33 cellular contexts compared by ENCODE assay signal in the genomic region with DNA sequence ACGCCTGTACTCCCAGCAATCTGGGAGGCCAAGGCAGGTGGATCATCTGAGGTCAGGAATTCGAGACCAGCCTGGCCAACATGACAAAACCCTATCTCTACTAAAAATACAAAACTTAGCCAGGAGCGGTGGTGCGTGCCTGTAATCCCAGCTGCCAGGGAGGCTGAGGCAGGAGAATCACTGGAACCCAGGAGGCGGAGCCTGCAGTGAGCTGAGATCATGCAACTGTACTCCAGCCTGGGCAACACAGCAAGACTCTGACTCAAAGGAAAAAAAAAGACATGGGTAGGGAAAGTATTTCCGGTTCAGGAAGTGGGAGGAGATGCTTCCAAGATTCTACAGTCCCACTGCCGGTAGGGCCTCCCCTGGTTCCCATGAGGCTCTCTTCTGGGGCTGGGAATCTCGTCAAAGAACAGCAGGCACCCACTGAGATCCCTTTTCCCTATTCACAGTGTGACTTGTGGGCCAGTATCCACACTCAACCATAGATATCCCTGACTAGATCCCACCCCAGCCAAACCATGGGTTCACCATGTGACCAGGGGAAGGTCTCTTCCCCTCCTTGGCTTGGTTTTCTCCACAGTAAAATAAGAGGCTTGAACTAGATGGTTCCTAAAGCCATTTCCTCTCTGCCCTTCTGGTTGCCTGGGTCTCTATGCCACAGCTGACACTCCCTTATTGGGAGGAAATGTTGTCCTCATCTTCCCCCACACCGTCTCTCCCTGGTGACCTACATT.
"Had no signal": no experiment of that assay in that cellular context is flagged by ENCODE, and none has a peak within 500 bp of the region (broad histone marks: within the 10 kb centered on the region; RNA-seq: fewer than 3 reads in every experiment).

No MANE protein-coding gene starts in this region.

- H3K9me3 ChIP-seq: MG63 had no signal

- H3K27ac Mint-ChIP-seq: activated CD4-positive, alpha-beta T cell treated with anti-CD3 and anti-CD28 coated beads for 36 hours; activated CD4-positive, alpha-beta T cell treated with anti-CD3 and anti-CD28 coated beads, Interleukin-2, amount 10 ng/mL, durations not matched to agents 7 days and 5 days; activated CD8-positive, alpha-beta T cell treated with anti-CD3 and anti-CD28 coated beads, Interleukin-2, amount 10 ng/mL, durations not matched to agents 7 days and 5 days; activated naive CD4-positive, alpha-beta T cell treated with anti-CD3 and anti-CD28 coated beads for 36 hours; activated naive CD8-positive, alpha-beta T cell; activated naive CD8-positive, alpha-beta T cell treated with anti-CD3 and anti-CD28 coated beads, Interleukin-2, amount 50 U/mL, for 24 hours; activated T-cell treated with anti-CD3 and anti-CD28 coated beads, Interleukin-2, amount 50 U/mL, for 24 hours; activated T-helper 2 cell treated with anti-CD3 and anti-CD28 coated beads, Interferon-gamma antibody, Interleukin-2, Interleukin-4, amounts not matched to agents 10 μg/mL and 5 μg/mL and 100 μg/mL, durations not matched to agents 14 hours and 24 hours and 36 hours had no signal

- H3K4me1 Mint-ChIP-seq: activated CD4-positive, alpha-beta T cell treated with anti-CD3 and anti-CD28 coated beads for 36 hours; activated CD4-positive, alpha-beta T cell treated with anti-CD3 and anti-CD28 coated beads, Interleukin-2, amount 10 ng/mL, durations not matched to agents 7 days and 5 days; activated naive CD8-positive, alpha-beta T cell treated with anti-CD3 and anti-CD28 coated beads, Interleukin-2, amount 50 U/mL, for 24 hours had no signal

- H3K36me3 Mint-ChIP-seq: activated naive CD8-positive, alpha-beta T cell; brain had no signal

- H3K9me3 Mint-ChIP-seq: activated CD4-positive, alpha-beta T cell treated with anti-CD3 and anti-CD28 coated beads, Interleukin-2, amount 10 ng/mL, durations not matched to agents 7 days and 5 days; activated naive CD4-positive, alpha-beta T cell treated with anti-CD3 and anti-CD28 coated beads for 36 hours; activated naive CD8-positive, alpha-beta T cell treated with anti-CD3 and anti-CD28 coated beads, Interleukin-2, amount 50 U/mL, for 24 hours; activated T-cell treated with anti-CD3 and anti-CD28 coated beads, Interleukin-2, amount 50 U/mL, for 24 hours; activated T-helper 2 cell treated with anti-CD3 and anti-CD28 coated beads, Interferon-gamma antibody, Interleukin-2, Interleukin-4, amounts not matched to agents 10 μg/mL and 5 μg/mL and 100 μg/mL, durations not matched to agents 14 hours and 24 hours and 36 hours had no signal

- H3K27ac ChIP-seq: PC-9, RWPE1, WERI-Rb-1 had no signal

- H3K4me3 ChIP-seq: MG63, PC-9 had no signal

- DNase-seq: activated CD4-positive, alpha-beta T cell treated with anti-CD3 and anti-CD28 coated beads for 36 hours; activated CD4-positive, alpha-beta T cell treated with anti-CD3 and anti-CD28 coated beads, Interleukin-2, amount 10 ng/mL, durations not matched to agents 7 days and 5 days; activated CD4-positive, alpha-beta T cell treated with anti-CD3 and anti-CD28 coated beads, Interleukin-2, amount 50 U/mL, for 48 hours; activated CD8-positive, alpha-beta T cell treated with anti-CD3 and anti-CD28 coated beads, Interleukin-2, amount 10 ng/mL, durations not matched to agents 7 days and 5 days; activated gamma-delta T cell; activated naive CD4-positive, alpha-beta T cell treated with anti-CD3 and anti-CD28 coated beads for 36 hours; activated naive CD8-positive, alpha-beta T cell treated with anti-CD3 and anti-CD28 coated beads, Interleukin-2, amount 50 U/mL, for 24 hours; activated T-cell treated with anti-CD3 and anti-CD28 coated beads, Interleukin-2, amount 50 U/mL, for 24 hours; anterior cingulate cortex; caudate nucleus; Kasumi-1; KG1; MG63; NCI-H1092; NCI-H1436 treated with DMSO at 0.1 percent for 48 hours; NCI-H1694 treated with DMSO at 0.1 percent for 48 hours; NCI-H2029 treated with DMSO at 0.1 percent for 48 hours; NCI-H2107; NCI-H2171; NCI-H510A; NCI-H526; NCI-H748 treated with DMSO at 0.1 percent for 48 hours; NK-92 treated with Interleukin-12 subunit alpha and Interleukin-12 subunit beta, amount 100 ng/mL, for 24 hours; PC-9; SW 1271; T-helper 1 cell; T-helper 2 cell; T-helper 9 cell; WERI-Rb-1 had no signal

- H3K27me3 Mint-ChIP-seq: activated CD4-positive, alpha-beta T cell treated with anti-CD3 and anti-CD28 coated beads, Interleukin-2, amount 10 ng/mL, durations not matched to agents 7 days and 5 days; brain had no signal

- H2AFZ ChIP-seq: PC-9 had no signal

- H3K4me2 ChIP-seq: PC-9 had no signal

- H3K36me3 ChIP-seq: MG63, WERI-Rb-1 had no signal

- H3K4me3 Mint-ChIP-seq: activated CD4-positive, alpha-beta T cell treated with anti-CD3 and anti-CD28 coated beads for 36 hours; activated CD4-positive, alpha-beta T cell treated with anti-CD3 and anti-CD28 coated beads, Interleukin-2, amount 10 ng/mL, durations not matched to agents 7 days and 5 days; activated CD8-positive, alpha-beta T cell treated with anti-CD3 and anti-CD28 coated beads, Interleukin-2, amount 10 ng/mL, durations not matched to agents 7 days and 5 days; activated naive CD4-positive, alpha-beta T cell treated with anti-CD3 and anti-CD28 coated beads for 36 hours; activated naive CD8-positive, alpha-beta T cell; activated naive CD8-positive, alpha-beta T cell treated with anti-CD3 and anti-CD28 coated beads, Interleukin-2, amount 50 U/mL, for 24 hours; activated T-cell treated with anti-CD3 and anti-CD28 coated beads, Interleukin-2, amount 50 U/mL, for 24 hours; brain had no signal

- H3K27me3 ChIP-seq: MG63 had no signal
